Comparison of ENCODE assay signal across 30 cellular contexts in genomic region chr2:943821-944220, GRCh38. TPM values are rescaled to one million over a fixed set of nuclear protein-coding genes. Genes with fewer than 3 reads are reported as not detected.
"Had no signal": no experiment of that assay in that cellular context is flagged by ENCODE, and none has a peak within 500 bp of the region (broad histone marks: within the 10 kb centered on the region; RNA-seq: fewer than 3 reads in every experiment).

No MANE protein-coding gene starts in this region.

- DNase-seq: activated CD4-positive, alpha-beta T cell treated with anti-CD3 and anti-CD28 coated beads, Interleukin-2, amount 10 ng/mL, durations not matched to agents 24 days and 14 days; activated CD4-positive, alpha-beta T cell treated with anti-CD3 and anti-CD28 coated beads, Interleukin-2, amount 50 U/mL, for 4 hours; activated CD8-positive, alpha-beta T cell treated with anti-CD3 and anti-CD28 coated beads for 36 hours; activated effector memory CD4-positive, alpha-beta T cell treated with anti-CD3 and anti-CD28 coated beads, Interleukin-2, amount 50 U/mL, for 16 hours; activated naive CD4-positive, alpha-beta T cell; activated naive CD4-positive, alpha-beta T cell treated with anti-CD3 and anti-CD28 coated beads, Interleukin-2, amount 50 U/mL, for 16 hours; activated naive CD8-positive, alpha-beta T cell treated with anti-CD3 and anti-CD28 coated beads for 36 hours; activated T-cell treated with anti-CD3 and anti-CD28 coated beads, Interleukin-2, amount 50 U/mL, for 1 hour; activated T-cell treated with anti-CD3 and anti-CD28 coated beads, Interleukin-2, amount 50 U/mL, for 72 hours; amniotic stem cell; aorta; brain microvascular endothelial cell; central memory CD4-positive, alpha-beta T cell; Kasumi-1; KBM-7; MG63; NCI-H1105; NCI-H1417 treated with DMSO at 0.1 percent for 48 hours; NCI-H2029; NCI-H2227 treated with DMSO at 0.1 percent for 48 hours; NCI-H446; NCI-H524 treated with DMSO at 0.1 percent for 48 hours; SHP77 treated with DMSO at 0.1 percent for 48 hours; SW 1271; T1000 had no signal

- H3K9me3 Mint-ChIP-seq: activated T-helper 17 cell treated with anti-CD3 and anti-CD28 coated beads, Interleukin-2, amount 50 U/mL, for 72 hours had no signal

- H3K27me3 ChIP-seq: brain microvascular endothelial cell had no signal

- H3K36me3 ChIP-seq: brain microvascular endothelial cell, MG63 had no signal

- H3K4me3 Mint-ChIP-seq: activated CD4-positive, alpha-beta T cell treated with anti-CD3 and anti-CD28 coated beads, Interleukin-2, amount 10 ng/mL, durations not matched to agents 24 days and 14 days; activated CD8-positive, alpha-beta T cell treated with anti-CD3 and anti-CD28 coated beads for 36 hours; activated naive CD8-positive, alpha-beta T cell treated with anti-CD3 and anti-CD28 coated beads for 36 hours; activated T-cell treated with anti-CD3 and anti-CD28 coated beads, Interleukin-2, amount 50 U/mL, for 72 hours; activated T-helper 17 cell treated with anti-CD3 and anti-CD28 coated beads, Interleukin-2, amount 50 U/mL, for 72 hours had no signal

- H3K27ac ChIP-seq: brain microvascular endothelial cell had no signal

- H3K4me3 ChIP-seq: MG63 had no signal

- ATAC-seq: activated CD8-positive, alpha-beta T cell treated with anti-CD3 and anti-CD28 coated beads for 36 hours; activated T-cell treated with anti-CD3 and anti-CD28 coated beads, Interleukin-2, amount 50 U/mL, for 72 hours; activated T-helper 17 cell treated with anti-CD3 and anti-CD28 coated beads, Interleukin-2, amount 50 U/mL, for 72 hours; Panc1 had no signal

- H3K27me3 Mint-ChIP-seq: activated naive CD8-positive, alpha-beta T cell treated with anti-CD3 and anti-CD28 coated beads for 36 hours had no signal

- H3K9me3 ChIP-seq: MG63 had no signal

- H3K27ac Mint-ChIP-seq: activated CD4-positive, alpha-beta T cell treated with anti-CD3 and anti-CD28 coated beads, Interleukin-2, amount 10 ng/mL, durations not matched to agents 24 days and 14 days; activated CD8-positive, alpha-beta T cell treated with anti-CD3 and anti-CD28 coated beads for 36 hours; activated T-helper 17 cell treated with anti-CD3 and anti-CD28 coated beads, Interleukin-2, amount 50 U/mL, for 72 hours had no signal

RNA-seq across cellular contexts. Expression of gene SNTG2, which starts 6.8 kb away (rescaled TPM):
- total RNA-seq: activated CD4-positive, alpha-beta T cell treated with anti-CD3 and anti-CD28 coated beads, Interleukin-2, amount 10 ng/mL, durations not matched to agents 24 days and 14 days; RPMI7951; SK-MEL-5; T-helper 1 cell treated with Interleukin-12 subunit alpha and Interleukin-12 subunit beta and Interleukin-4 antibody, amounts not matched to agents 30 ng/mL and 1 ng/mL, for 36 hours had no signal
- polyA plus RNA-seq: aorta had no signal
